In genomic region chr7:36151921-36152755, GRCh38 we compare ENCODE assay signal across 8 cellular contexts. TPM values are rescaled to one million over a fixed set of nuclear protein-coding genes. Genes with fewer than 3 reads are reported as not detected.
A peak's percentile ranks its signal among the peaks of the same experiment; 100 is the strongest.
DNase-seq lines count a peak whose midpoint lies in the region; ATAC-seq and TF ChIP-seq lines count a peak whose summit lies in the region.

No MANE protein-coding gene starts in this region.

- no peak for TF ChIP-seq CTCF in astrocyte of the cerebellum (IDR thresholded peaks at IDR 0.05; ENCODE audit: low read depth, low read length, missing control alignments)
- no peak for TF ChIP-seq CTCF in liver (IDR thresholded peaks at IDR 0.05; ENCODE audit: low read depth, low read length, missing input control)
- TF ChIP-seq CTCF in transverse colon (IDR thresholded peaks at IDR 0.05) = peak in 1 of 5 experiments; percentile 10

- H3K27ac ChIP-seq in liver (ENCODE audit: low read depth in 1 of 2, low read length in 2 of 2) (peak overlapping the region; percentile 92 to 96), transverse colon (peak overlapping the region; percentile 79 to 94 (median 93))

- H3K4me1 Mint-ChIP-seq in activated T-cell treated with anti-CD3 and anti-CD28 coated beads, Interleukin-2, amount 50 U/mL, for 24 hours (ENCODE audit: low read depth) = peaks cover 33% of the 10 kb centered on the region

- H3K27me3 ChIP-seq in liver (ENCODE audit: control insufficient read depth in 4 of 4, insufficient read depth in 4 of 4, low read length in 3 of 4) (no peaks in the 10 kb centered on the region), transverse colon (no peaks in the 10 kb centered on the region)

- peak overlapping the region; percentile 67 to 92 for H3K9ac ChIP-seq in liver (ENCODE audit: low read depth in 1 of 2, low read length in 2 of 2)

- DNase-seq in activated T-cell treated with anti-CD3 and anti-CD28 coated beads, Interleukin-2, amount 50 U/mL, for 24 hours = no peak
- DNase-seq in activated T-cell treated with anti-CD3 and anti-CD28 coated beads, Interleukin-2, amount 50 U/mL, for 1 hour = no peak
- DNase-seq in astrocyte of the cerebellum (ENCODE audit: low read depth) = no peak
- no peak for DNase-seq in transverse colon
- no peak for DNase-seq in occipital lobe (lab: John Stamatoyannopoulos, UW)
- no peak for DNase-seq in globus pallidus (ENCODE audit: low spot score)

- no peak for ATAC-seq in HG03139 (IDR thresholded peaks at IDR 0.05; ENCODE audit: unreplicated experiment)

- no peaks in the 10 kb centered on the region for H3K9me3 Mint-ChIP-seq in activated T-cell treated with anti-CD3 and anti-CD28 coated beads, Interleukin-2, amount 50 U/mL, for 24 hours

- H3K36me3 Mint-ChIP-seq in activated T-cell treated with anti-CD3 and anti-CD28 coated beads, Interleukin-2, amount 50 U/mL, for 24 hours (ENCODE audit: low read depth) = no peaks in the 10 kb centered on the region

- peak overlapping the region; percentile 76 for H3K4me3 Mint-ChIP-seq in activated T-cell treated with anti-CD3 and anti-CD28 coated beads, Interleukin-2, amount 50 U/mL, for 24 hours

- TF ChIP-seq EP300 in transverse colon (IDR thresholded peaks at IDR 0.05; ENCODE audit: low read depth) = no peak

- no peaks in the 10 kb centered on the region for H3K36me3 ChIP-seq in liver (ENCODE audit: control insufficient read depth in 4 of 4, insufficient read depth in 3 of 4, low read depth in 1 of 4, low read length in 3 of 4)
- no peaks in the 10 kb centered on the region for H3K36me3 ChIP-seq in transverse colon

- peak overlapping the region; percentile 60 for H3K4me3 ChIP-seq in astrocyte of the cerebellum (ENCODE audit: low read depth, low read length)
- H3K4me3 ChIP-seq in liver (ENCODE audit: low read depth in 1 of 3, low read length in 3 of 3) = peak overlapping the region; percentile 31 to 53 (median 51)
- H3K4me3 ChIP-seq in transverse colon = peak overlapping the region; percentile 10 to 55 (median 32)

- no peaks in the 10 kb centered on the region for H3K27me3 Mint-ChIP-seq in activated T-cell treated with anti-CD3 and anti-CD28 coated beads, Interleukin-2, amount 50 U/mL, for 24 hours

- TF ChIP-seq POLR2A in transverse colon (IDR thresholded peaks at IDR 0.05) = peak; percentile 62

- H3K9me3 ChIP-seq in liver (ENCODE audit: control insufficient read depth in 4 of 4, low read length in 3 of 4) (no peaks in the 10 kb centered on the region), transverse colon (no peaks in the 10 kb centered on the region)

- intact Hi-C loops in transverse colon (cut with DNase I; ENCODE audit: low total_unique reads) = no loop called here

- WGBS in liver = 17% methylated on average over 30 of the region's 30 CpGs
- WGBS in transverse colon (ENCODE audit: low coverage in 1 of 2), 2 donors = 58 to 91% methylated on average over 5 to 22 of the region's 30 CpGs

- peak overlapping the region; percentile 70 for H3K27ac Mint-ChIP-seq in activated T-cell treated with anti-CD3 and anti-CD28 coated beads, Interleukin-2, amount 50 U/mL, for 24 hours

- in situ Hi-C loops in astrocyte of the cerebellum (cut with HindIII; ENCODE audit: low sequenced_read_pairs) = no loop called here
- in situ Hi-C loops in transverse colon (cut with MboI; ENCODE audit: low pct_ligation_motif_present in 1 of 4, low pct_unique_long_range_greater_than_20kb in 1 of 4, low sequenced_read_pairs in 3 of 4) = loop anchor here in 1 of 4 donors (25.0 kb wide), 1 partner anchor 135 kb away; no protein-coding TSS in a partner anchor

- peak in 1 of 2 donors; percentile 57 for TF ChIP-seq RAD21 in liver (IDR thresholded peaks at IDR 0.05)

- peaks cover 7 to 66% (median 48%) of the 10 kb centered on the region in 4 donors for H3K4me1 ChIP-seq in liver (ENCODE audit: control insufficient read depth in 4 of 4, insufficient read depth in 4 of 4, low read length in 3 of 4)
- H3K4me1 ChIP-seq in transverse colon = peaks cover 14 to 42% (median 40%) of the 10 kb centered on the region in 4 donors

TF ChIP-seq in liver, 16 proteins besides CTCF, POLR2A, EP300 and RAD21:
- TF ChIP-seq REST (IDR thresholded peaks at IDR 0.05) (peak; percentile 52), TAF1 (conservative IDR thresholded peaks at IDR 0.05) (peak; percentile 67), SP1 (IDR thresholded peaks at IDR 0.05) (peak; percentile 80), EGR1 (IDR thresholded peaks at IDR 0.05; ENCODE audit: low read depth in 2 of 2) (no peak), NR2F2 (IDR thresholded peaks at IDR 0.05) (peak; percentile 8), HNF4A (conservative IDR thresholded peaks at IDR 0.05) (peak; percentile 87 to 95), YY1 (IDR thresholded peaks at IDR 0.05) (peak; percentile 64), HNF4G (IDR thresholded peaks at IDR 0.05) (peak; percentile 70), JUND (IDR thresholded peaks at IDR 0.05) (peak in 1 of 2 donors; percentile 77), FOXA1 (IDR thresholded peaks at IDR 0.05) (peak; percentile 55), FOXA2 (IDR thresholded peaks at IDR 0.05) (peak; percentile 64), GABPA (IDR thresholded peaks at IDR 0.05 in 1 of 2, conservative IDR thresholded peaks at IDR 0.05 in 1 of 2) (peak in 1 of 2 donors; percentile 37), RXRA (IDR thresholded peaks at IDR 0.05) (peak; percentile 67 to 92)
- TF ChIP-seq, protein P1, sequence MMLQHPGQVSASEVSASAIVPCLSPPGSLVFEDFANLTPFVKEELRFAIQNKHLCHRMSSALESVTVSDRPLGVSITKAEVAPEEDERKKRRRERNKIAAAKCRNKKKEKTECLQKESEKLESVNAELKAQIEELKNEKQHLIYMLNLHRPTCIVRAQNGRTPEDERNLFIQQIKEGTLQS (IDR thresholded peaks at IDR 0.05) = peak; percentile 53
- TF ChIP-seq, protein P2, sequence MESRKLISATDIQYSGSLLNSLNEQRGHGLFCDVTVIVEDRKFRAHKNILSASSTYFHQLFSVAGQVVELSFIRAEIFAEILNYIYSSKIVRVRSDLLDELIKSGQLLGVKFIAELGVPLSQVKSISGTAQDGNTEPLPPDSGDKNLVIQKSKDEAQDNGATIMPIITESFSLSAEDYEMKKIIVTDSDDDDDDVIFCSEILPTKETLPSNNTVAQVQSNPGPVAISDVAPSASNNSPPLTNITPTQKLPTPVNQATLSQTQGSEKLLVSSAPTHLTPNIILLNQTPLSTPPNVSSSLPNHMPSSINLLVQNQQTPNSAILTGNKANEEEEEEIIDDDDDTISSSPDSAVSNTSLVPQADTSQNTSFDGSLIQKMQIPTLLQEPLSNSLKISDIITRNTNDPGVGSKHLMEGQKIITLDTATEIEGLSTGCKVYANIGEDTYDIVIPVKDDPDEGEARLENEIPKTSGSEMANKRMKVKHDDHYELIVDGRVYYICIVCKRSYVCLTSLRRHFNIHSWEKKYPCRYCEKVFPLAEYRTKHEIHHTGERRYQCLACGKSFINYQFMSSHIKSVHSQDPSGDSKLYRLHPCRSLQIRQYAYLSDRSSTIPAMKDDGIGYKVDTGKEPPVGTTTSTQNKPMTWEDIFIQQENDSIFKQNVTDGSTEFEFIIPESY (IDR thresholded peaks at IDR 0.05) = peak; percentile 74
- TF ChIP-seq, protein P3, sequence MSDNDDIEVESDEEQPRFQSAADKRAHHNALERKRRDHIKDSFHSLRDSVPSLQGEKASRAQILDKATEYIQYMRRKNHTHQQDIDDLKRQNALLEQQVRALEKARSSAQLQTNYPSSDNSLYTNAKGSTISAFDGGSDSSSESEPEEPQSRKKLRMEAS (IDR thresholded peaks at IDR 0.05) = peak; percentile 67

RNA-seq across cellular contexts. Expression of gene EEPD1, which starts 0.9 kb away (rescaled TPM):
- total RNA-seq in liver (10 to 100 TPM in 1 of 2 donors, 1 to 10 TPM in 1; 2.3 to 12.3 TPM), transverse colon (10 to 100 TPM; 16.2 to 36.2 (median 25.2) TPM), occipital lobe (27.8 TPM)
- polyA plus RNA-seq in liver = 1 to 10 TPM; 6.8 to 7.5 TPM
